In genomic region chr12:7825754-7826153, GRCh38 we compare ENCODE assay signal across 11 cellular contexts. TPM values are rescaled to one million over a fixed set of nuclear protein-coding genes. Genes with fewer than 3 reads are reported as not detected.
A peak's percentile ranks its signal among the peaks of the same experiment; 100 is the strongest.
DNase-seq lines count a peak whose midpoint lies in the region; ATAC-seq, FAIRE-seq and TF ChIP-seq lines count a peak whose summit lies in the region.
"Not testable (repeated sequence)": the region's sequence is repeated elsewhere in the genome, so short reads cannot be mapped to it uniquely, and the experiment has no call there.
"Had no signal": no experiment of that assay in that cellular context is flagged by ENCODE, and none has a peak within 500 bp of the region (broad histone marks: within the 10 kb centered on the region; RNA-seq: fewer than 3 reads in every experiment).

No MANE protein-coding gene starts in this region.

- H2AFZ ChIP-seq in mammary epithelial cell (ENCODE audit: low read depth, low read length), result peak overlapping the region; percentile 78

- not testable (repeated sequence) for H3K79me2 ChIP-seq in mammary epithelial cell (ENCODE audit: insufficient read depth, low read length)

- intact Hi-C loops in mammary epithelial cell (cut with micrococcal nuclease); lower lobe of right lung (cut with DNase I): not testable (repeated sequence)

- peak overlapping the region; percentile 20 for H3K4me2 ChIP-seq in mammary epithelial cell (ENCODE audit: insufficient read depth, low read depth, low read length)

- H3K4me1 ChIP-seq in RWPE2 (ENCODE audit: insufficient read depth, poor library complexity, severe bottlenecking); mammary epithelial cell (ENCODE audit: insufficient read depth, low read length); lower lobe of right lung: not testable (repeated sequence)

- dilution Hi-C loops in mammary epithelial cell (cut with HindIII; ENCODE audit: low sequenced_read_pairs), result not testable (repeated sequence)

- TF ChIP-seq CTCF in RWPE2 (IDR thresholded peaks at IDR 0.05; ENCODE audit: poor library complexity, severe bottlenecking); mammary epithelial cell (conservative IDR thresholded peaks at IDR 0.05 in 1 of 2, IDR thresholded peaks at IDR 0.05 in 1 of 2; ENCODE audit: extremely low read depth in 1 of 2, insufficient read depth in 1 of 2, low read depth in 1 of 2, low read length in 2 of 2); lower lobe of right lung (IDR thresholded peaks at IDR 0.05): not testable (repeated sequence)

- ATAC-seq in RWPE2 (ENCODE audit: low read depth) (peak; percentile 85), lower lobe of right lung (peak; percentile 78 to 87)

- not testable (repeated sequence) for H3K9ac ChIP-seq in mammary epithelial cell (ENCODE audit: insufficient read depth, low read length)

- H3K9me3 ChIP-seq in RWPE2 (ENCODE audit: severe bottlenecking); mammary epithelial cell (replicated peaks; ENCODE audit: insufficient read depth, low read length); lower lobe of right lung: not testable (repeated sequence)

- not testable (repeated sequence) for BruUV-seq in mammary epithelial cell (replicated peaks; lab: Mats Ljungman, UMichigan)

- not testable (repeated sequence) for H3K27me3 ChIP-seq in RWPE2 (ENCODE audit: insufficient read depth, poor library complexity, severe bottlenecking); mammary epithelial cell (ENCODE audit: insufficient read depth, low read length); lower lobe of right lung (ENCODE audit: low read depth)

- CTCF ChIA-PET in mammary epithelial cell (lab: Charles Lee; ENCODE audit: low non-redundant PET), result interaction anchor here (0.6 to 0.7 kb wide), 2 partner anchors 190 to 1240 kb away, joined by 3 to 5 read pairs; no protein-coding TSS in a partner anchor

- 0% methylated on average over 1 of the region's 4 CpGs for WGBS in mammary epithelial cell (ENCODE audit: low coverage, missing lambda C conversion rate)

- not testable (repeated sequence) for H3K36me3 ChIP-seq in RWPE2 (ENCODE audit: low read depth); mammary epithelial cell (ENCODE audit: insufficient read depth, low read length); lower lobe of right lung

- H3K27ac ChIP-seq in RWPE2 (ENCODE audit: poor library complexity, severe bottlenecking) (peak overlapping the region; percentile 57), mammary epithelial cell (ENCODE audit: insufficient read depth, low read depth, low read length) (peak overlapping the region; percentile 46), epithelial cell of prostate (peak overlapping the region; percentile 69)
- not testable (repeated sequence) for H3K27ac ChIP-seq in lower lobe of right lung

- peak; percentile 86 for FAIRE-seq in HTR-8/SVneo (lab: Jason Lieb, UNC)

- H3K4me3 ChIP-seq in RWPE2 (ENCODE audit: severe bottlenecking); mammary epithelial cell (replicated peaks in 1 of 3; ENCODE audit: insufficient read depth in 1 of 3, low read depth in 2 of 3, low read length in 3 of 3); lower lobe of right lung: not testable (repeated sequence)

- not testable (repeated sequence) for DNase-seq in HTR-8/SVneo (ENCODE audit: insufficient read length, low spot score); RWPE2 (ENCODE audit: low spot score); lower lobe of right lung
- peak; percentile 90 for DNase-seq in mammary epithelial cell
- peak; percentile 69 for DNase-seq in epithelial cell of prostate (ENCODE audit: low read depth, low spot score)
- peak; percentile 92 for DNase-seq in islet precursor cell
- peak; percentile 45 for DNase-seq in renal cortical epithelial cell (ENCODE audit: low read depth)

- in situ Hi-C loops in mammary epithelial cell (cut with MboI; ENCODE audit: low sequenced_read_pairs in 2 of 2), result not testable (repeated sequence)

- H4K20me1 ChIP-seq in mammary epithelial cell (ENCODE audit: insufficient read depth, low read length), result not testable (repeated sequence)

RNA-seq across cellular contexts. Expression of gene NANOG, which starts 36.6 kb away (rescaled TPM):
- total RNA-seq in mammary epithelial cell, result not detected
- polyA plus RNA-seq in mammary epithelial cell, result not detected
- not detected for polyA minus RNA-seq in mammary epithelial cell
- total RNA-seq in lower lobe of right lung, result not detected
- total RNA-seq in renal cortical epithelial cell, result not detected in 2 replicates
- total RNA-seq: CD4-positive, alpha-beta memory T cell; HT-29 had no signal
- polyA plus RNA-seq: A549; AG04450; CD4-positive, alpha-beta memory T cell had no signal

RNA-seq across cellular contexts. Expression of gene SLC2A14, which starts 47.0 kb away (rescaled TPM):
- total RNA-seq in mammary epithelial cell (under 1 TPM in 1 of 2 donors, not detected in 1; 0.17 TPM), lower lobe of right lung (not detected), renal cortical epithelial cell (2.3 TPM in 1 of 2 replicates, not detected in the other)
- 0.11 TPM for polyA plus RNA-seq in mammary epithelial cell
- polyA minus RNA-seq in mammary epithelial cell, result not detected
- total RNA-seq: HT-29 had no signal
- polyA plus RNA-seq: CD4-positive, alpha-beta memory T cell had no signal
